Comparison of ENCODE assay signal across 20 cellular contexts in the genomic region with DNA sequence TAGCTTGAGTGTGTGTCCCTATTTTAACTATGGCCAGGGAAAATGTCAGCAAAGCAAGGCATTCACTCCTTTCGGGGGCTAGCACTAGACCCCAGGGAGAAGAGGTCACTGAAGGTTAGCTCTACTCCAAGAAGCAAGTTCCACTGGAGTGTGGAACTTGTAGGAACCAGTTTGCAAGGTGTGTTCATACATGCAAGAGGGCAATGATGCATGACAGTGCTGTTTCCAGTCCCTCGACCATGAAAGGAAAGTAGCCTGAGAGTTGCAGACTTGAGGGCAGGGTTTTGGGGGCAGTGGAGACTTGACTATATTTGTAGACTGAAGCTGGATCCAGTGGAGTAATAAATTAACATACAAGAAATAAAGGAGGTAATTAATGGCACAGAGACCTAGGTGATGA.
DNase-seq lines count a peak whose midpoint lies in the region; ATAC-seq and TF ChIP-seq lines count a peak whose summit lies in the region.
"Had no signal": no experiment of that assay in that cellular context is flagged by ENCODE, and none has a peak within 500 bp of the region (broad histone marks: within the 10 kb centered on the region; RNA-seq: fewer than 3 reads in every experiment).

No MANE protein-coding gene starts in this region.

- H3K4me3 Mint-ChIP-seq in nephron, result no peak overlapping the region
- H3K4me3 Mint-ChIP-seq: activated naive CD4-positive, alpha-beta T cell treated with anti-CD3 and anti-CD28 coated beads for 36 hours; brain; T-helper 1 cell treated with Interleukin-12 subunit alpha and Interleukin-12 subunit beta and Interleukin-4 antibody, amounts not matched to agents 30 μg/mL and 1 μg/mL, for 36 hours had no signal

- H3K27me3 Mint-ChIP-seq in nephron (ENCODE audit: low read depth), result peaks cover 6% of the 10 kb centered on the region

- H3K4me1 Mint-ChIP-seq in nephron, result peaks cover 19% of the 10 kb centered on the region

- H3K27ac Mint-ChIP-seq in nephron, result peak overlapping the region in 2 of 3 experiments; percentile 50 to 91
- H3K27ac Mint-ChIP-seq: activated naive CD4-positive, alpha-beta T cell treated with anti-CD3 and anti-CD28 coated beads for 36 hours; brain; T-helper 1 cell treated with Interleukin-12 subunit alpha and Interleukin-12 subunit beta and Interleukin-4 antibody, amounts not matched to agents 30 μg/mL and 1 μg/mL, for 36 hours had no signal

- TF ChIP-seq CTCF in nephron (IDR thresholded peaks at IDR 0.05; ENCODE audit: unreplicated experiment in 3 of 3), result no peak

- no peak for TF ChIP-seq POLR2A in GM18505 (IDR thresholded peaks at IDR 0.05; ENCODE audit: borderline replicate concordance, extremely low read depth, insufficient read depth, insufficient read length)

- H3K9me3 Mint-ChIP-seq in nephron, result no peaks in the 10 kb centered on the region
- H3K9me3 Mint-ChIP-seq: activated naive CD4-positive, alpha-beta T cell treated with anti-CD3 and anti-CD28 coated beads for 36 hours; brain; T-helper 1 cell treated with Interleukin-12 subunit alpha and Interleukin-12 subunit beta and Interleukin-4 antibody, amounts not matched to agents 30 μg/mL and 1 μg/mL, for 36 hours had no signal

- ATAC-seq in GM18505 (IDR thresholded peaks at IDR 0.05; ENCODE audit: unreplicated experiment) (peak; percentile 75), GM21447 (IDR thresholded peaks at IDR 0.05; ENCODE audit: unreplicated experiment) (peak; percentile 58), HG03378 (IDR thresholded peaks at IDR 0.05; ENCODE audit: unreplicated experiment) (no peak)
- ATAC-seq: left colon had no signal

- DNase-seq in NCI-H187 treated with DMSO at 0.1 percent for 48 hours (lab: John Stamatoyannopoulos, UW) (peak; percentile 65), amygdala (lab: John Stamatoyannopoulos, UW) (no peak), T-helper 2 cell (no peak)
- DNase-seq: activated CD4-positive, CD25-positive, alpha-beta regulatory T cell treated with anti-CD3 and anti-CD28 coated beads, Interleukin-2, amount 50 U/mL, for 72 hours; activated CD8-positive, alpha-beta memory T cell treated with anti-CD3 and anti-CD28 coated beads, Interleukin-2, amount 50 U/mL, for 4 hours; activated naive CD4-positive, alpha-beta T cell treated with anti-CD3 and anti-CD28 coated beads for 36 hours; dorsolateral prefrontal cortex; GM23248; left colon; NCI-H1417 treated with DMSO at 0.1 percent for 48 hours; posterior cingulate gyrus; Right ventricle myocardium superior; stomach; uterus had no signal

- no peaks in the 10 kb centered on the region for H3K36me3 Mint-ChIP-seq in nephron (ENCODE audit: low read depth)
- H3K36me3 Mint-ChIP-seq: brain had no signal
